ENCODE assay signal across 8 cellular contexts in the genomic region with DNA sequence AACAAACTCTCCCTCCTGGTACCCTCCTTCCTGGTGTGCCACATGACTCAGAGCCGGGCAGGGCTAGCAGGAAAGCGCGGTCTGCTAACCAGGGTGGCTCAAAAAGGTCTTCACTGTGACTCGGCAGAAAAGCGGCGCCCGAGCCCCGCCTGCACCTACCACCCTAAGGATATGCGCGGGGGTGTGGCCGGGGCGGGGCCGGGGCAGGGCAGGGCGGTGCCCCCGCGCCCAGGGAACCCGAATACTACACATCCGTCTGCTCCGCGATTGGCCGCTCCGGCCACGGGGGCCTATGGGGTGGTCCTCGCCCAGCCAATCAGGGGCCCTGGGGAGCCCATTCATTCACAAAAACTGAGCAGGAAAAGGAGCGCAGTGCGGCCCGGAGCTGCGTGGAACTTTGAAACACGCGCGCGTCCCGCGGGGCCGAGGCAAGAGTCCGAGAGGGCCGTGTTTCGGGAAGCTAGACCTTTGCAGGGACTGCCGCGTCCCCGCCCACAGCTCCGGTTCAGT. TPM values are rescaled to one million over a fixed set of nuclear protein-coding genes. Genes with fewer than 3 reads are reported as not detected.
DNase-seq lines count a peak whose midpoint lies in the region; ATAC-seq and TF ChIP-seq lines count a peak whose summit lies in the region.

No MANE protein-coding gene starts in this region.

- no peaks in the 10 kb centered on the region for H3K36me3 ChIP-seq in Caco-2 (ENCODE audit: control insufficient read depth, insufficient read depth, low read length)

- H3K4me1 Mint-ChIP-seq in Caco-2 (ENCODE audit: low read depth, unreplicated experiment) (peaks cover 11% of the 10 kb centered on the region), endothelial cell (ENCODE audit: unreplicated experiment) (peaks cover 16% of the 10 kb centered on the region), mesothelial cell of epicardium (peaks cover 24% of the 10 kb centered on the region)

- H3K9me3 ChIP-seq in Caco-2 = no peaks in the 10 kb centered on the region

- H3K27me3 Mint-ChIP-seq in Caco-2 (ENCODE audit: insufficient read depth, unreplicated experiment) (no peaks in the 10 kb centered on the region), endothelial cell (ENCODE audit: unreplicated experiment) (peaks cover 4% of the 10 kb centered on the region), mesothelial cell of epicardium (ENCODE audit: low read depth) (peaks cover 16% of the 10 kb centered on the region)

- intact Hi-C loops in Caco-2 (cut with micrococcal nuclease; ENCODE audit: unreplicated experiment) = loop anchor here (1.0 to 10.0 kb wide), 3 partner anchors 36 to 69 kb away; no protein-coding TSS in a partner anchor

- H3K4me1 ChIP-seq in Caco-2 = peaks cover 29% of the 10 kb centered on the region

- H3K36me3 Mint-ChIP-seq in Caco-2 (ENCODE audit: insufficient read depth, unreplicated experiment) = peaks cover 22% of the 10 kb centered on the region
- H3K36me3 Mint-ChIP-seq in endothelial cell (ENCODE audit: low read depth, unreplicated experiment) = peaks cover 8% of the 10 kb centered on the region
- H3K36me3 Mint-ChIP-seq in mesothelial cell of epicardium = peaks cover 7% of the 10 kb centered on the region

- no peaks in the 10 kb centered on the region for H3K27me3 ChIP-seq in Caco-2 (replicated peaks; ENCODE audit: control insufficient read depth, insufficient read depth, low read length)

- H3K27ac Mint-ChIP-seq in Caco-2 (ENCODE audit: unreplicated experiment) = peak overlapping the region; percentile 93
- peak overlapping the region; percentile 61 for H3K27ac Mint-ChIP-seq in endothelial cell (ENCODE audit: unreplicated experiment)
- peak overlapping the region; percentile 69 for H3K27ac Mint-ChIP-seq in mesothelial cell of epicardium

- POLR2A ChIA-PET in Caco-2 (lab: Charles Lee) = interaction anchor here (0.6 to 1.4 kb wide), 2 partner anchors 18 to 773 kb away, joined by 3 to 10 read pairs; a partner anchor contains a TSS

- H3K4me3 ChIP-seq in Caco-2 (ENCODE audit: low read depth, low read length) = peak overlapping the region; percentile 66

- H3K4me3 Mint-ChIP-seq in Caco-2 (ENCODE audit: unreplicated experiment) = peak overlapping the region; percentile 81
- H3K4me3 Mint-ChIP-seq in endothelial cell (ENCODE audit: unreplicated experiment) = peak overlapping the region; percentile 83
- H3K4me3 Mint-ChIP-seq in mesothelial cell of epicardium = peak overlapping the region; percentile 86

- no TSS peak for BruUV-seq in Caco-2 (replicated peaks; lab: Mats Ljungman, UMichigan)

- CTCF ChIA-PET in Caco-2 (lab: Charles Lee) = interaction anchor here (1.4 kb wide), 1 partner anchor 67 kb away, joined by 5 read pairs; no protein-coding TSS in a partner anchor

- DNase-seq in Caco-2 = peak; percentile 90 to 91
- DNase-seq in HS-5 (ENCODE audit: low read depth) = peak; percentile 78
- peak; percentile 99 for DNase-seq in NK-92 treated with Interleukin-12 subunit alpha and Interleukin-12 subunit beta, amount 100 ng/mL, for 24 hours (lab: John Stamatoyannopoulos, UW)
- DNase-seq in activated CD8-positive, alpha-beta memory T cell treated with anti-CD3 and anti-CD28 coated beads for 4 hours (ENCODE audit: low read depth in 2 of 2) = peak; percentile 90
- DNase-seq in endothelial cell (ENCODE audit: low spot score) = peak; percentile 72
- DNase-seq in mesothelial cell of epicardium (ENCODE audit: low spot score in 2 of 2, unreplicated experiment in 2 of 2) = peak; percentile 49 to 69
- DNase-seq in stimulated activated CD8-positive, alpha-beta memory T cell treated with anti-CD3 and anti-CD28 coated beads, Interleukin-15, amount 100 ng/mL, for 24 hours (ENCODE audit: low read depth) = peak; percentile 90

- H3K9me3 Mint-ChIP-seq in Caco-2 (ENCODE audit: unreplicated experiment) (no peaks in the 10 kb centered on the region), endothelial cell (ENCODE audit: unreplicated experiment) (no peaks in the 10 kb centered on the region), mesothelial cell of epicardium (no peaks in the 10 kb centered on the region)

- TF ChIP-seq CTCF in Caco-2 (IDR thresholded peaks at IDR 0.05; ENCODE audit: insufficient read depth in 1 of 2, low read depth in 1 of 2, low read length in 1 of 2, severe bottlenecking in 1 of 2, unreplicated experiment in 1 of 2) (no peak), endothelial cell (IDR thresholded peaks at IDR 0.05; ENCODE audit: unreplicated experiment) (no peak), mesothelial cell of epicardium (IDR thresholded peaks at IDR 0.05; ENCODE audit: unreplicated experiment) (no peak)

- ATAC-seq in GM21360 (IDR thresholded peaks at IDR 0.05; ENCODE audit: unreplicated experiment) = peak; percentile 78

RNA-seq across cellular contexts. Expression of a gene that starts 1.7 kb away (rescaled TPM):
- total RNA-seq in Caco-2 (2022) (10.8 and 11.8 TPM in 2 replicates), endothelial cell (ENCODE audit: unreplicated experiment) (15.8 TPM), mesothelial cell of epicardium (18.2 to 19.9 TPM (median 19.2 TPM) in 3 replicates)

Comparison
In these comparisons a context has a peak if more than half of its experiments do, and no peak if none do; other contexts are left out.
1. Peak in every context shown above with its lines: DNase-seq, ATAC-seq and H3K4me3 ChIP-seq.